In the genomic region with DNA sequence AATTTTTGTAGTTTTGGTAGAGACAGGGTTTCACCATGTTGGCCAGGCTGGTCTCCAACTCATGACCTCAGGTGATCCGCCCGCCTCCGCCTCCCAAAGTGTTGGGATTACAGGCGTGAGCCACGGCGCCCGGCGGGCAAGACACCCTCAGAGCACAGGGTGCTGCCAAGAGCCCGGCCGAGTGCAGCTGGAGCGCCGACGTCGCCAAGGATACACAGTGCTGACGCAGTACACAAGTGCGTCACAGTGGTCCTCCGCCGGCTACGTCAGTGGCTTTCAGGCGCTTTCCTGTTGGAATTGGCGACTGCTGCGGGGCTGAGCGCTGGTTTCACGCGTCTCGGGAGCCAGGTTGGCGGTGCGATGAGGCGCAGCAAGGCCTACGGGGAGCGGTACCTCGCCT, we compare ENCODE assay signal across 14 cellular contexts. TPM values are rescaled to one million over a fixed set of nuclear protein-coding genes. Genes with fewer than 3 reads are reported as not detected.
A peak's percentile ranks its signal among the peaks of the same experiment; 100 is the strongest.
DNase-seq lines count a peak whose midpoint lies in the region; ATAC-seq and TF ChIP-seq lines count a peak whose summit lies in the region.
"Not testable (repeated sequence)": the region's sequence is repeated elsewhere in the genome, so short reads cannot be mapped to it uniquely, and the experiment has no call there.
"Had no signal": no experiment of that assay in that cellular context is flagged by ENCODE, and none has a peak within 500 bp of the region (broad histone marks: within the 10 kb centered on the region; RNA-seq: fewer than 3 reads in every experiment).

No MANE protein-coding gene starts in this region.

- not testable (repeated sequence) for H3K9me3 ChIP-seq in NT2/D1 (ENCODE audit: insufficient read depth, low read length); ectodermal cell (ENCODE audit: control insufficient read depth, low read length); right cardiac atrium (ENCODE audit: control insufficient read depth, low read length); mesodermal cell (ENCODE audit: control insufficient read depth, low read length)

- WGBS in ectodermal cell, 2 experiments, result 11 to 19% methylated on average over 26 to 28 of the region's 32 CpGs
- 97% methylated on average over 28 of the region's 32 CpGs for WGBS in right cardiac atrium
- WGBS in mesodermal cell (ENCODE audit: insufficient coverage in 2 of 2), 2 experiments, result 4 to 5% methylated on average over 8 of the region's 32 CpGs

- ATAC-seq in right cardiac atrium, result not testable (repeated sequence)

- intact Hi-C loops in right cardiac atrium (cut with DNase I), result not testable (repeated sequence)

- not testable (repeated sequence) for H3K27ac ChIP-seq in ectodermal cell (ENCODE audit: insufficient read depth, low read depth, low read length, poor library complexity, severe bottlenecking); right cardiac atrium (ENCODE audit: low read length)
- H3K27ac ChIP-seq in mesodermal cell (ENCODE audit: low read depth, low read length, severe bottlenecking), result peak overlapping the region; percentile 64

- not testable (repeated sequence) for TF ChIP-seq CTCF in fibroblast of villous mesenchyme (IDR thresholded peaks at IDR 0.05; ENCODE audit: insufficient read depth, low read depth, low read length)

- not testable (repeated sequence) for H3K4me1 ChIP-seq in NT2/D1 (ENCODE audit: insufficient read depth, insufficient read length); ectodermal cell (ENCODE audit: control insufficient read depth, insufficient read depth, low read length); right cardiac atrium (ENCODE audit: control insufficient read depth, insufficient read depth, low read length); mesodermal cell (ENCODE audit: control insufficient read depth, insufficient read depth, low read length, poor library complexity, severe bottlenecking)

- peak overlapping the region; percentile 15 for H3K4me3 ChIP-seq in NT2/D1 (ENCODE audit: insufficient read length, low read depth)
- H3K4me3 ChIP-seq in ectodermal cell (ENCODE audit: insufficient read depth, low read depth, low read length), result peak overlapping the region; percentile 29
- H3K4me3 ChIP-seq in fibroblast of villous mesenchyme (ENCODE audit: low read depth, low read length), result peak overlapping the region; percentile 52
- not testable (repeated sequence) for H3K4me3 ChIP-seq in right cardiac atrium (ENCODE audit: low read length)
- H3K4me3 ChIP-seq in mesodermal cell (ENCODE audit: extremely low read depth, insufficient read depth, low read length, poor library complexity, severe bottlenecking), result peak overlapping the region; percentile 31

- not testable (repeated sequence) for H3K27me3 ChIP-seq in NT2/D1 (ENCODE audit: insufficient read depth, insufficient read length); ectodermal cell (ENCODE audit: control insufficient read depth, insufficient read depth, low read length, poor library complexity, severe bottlenecking); right cardiac atrium (ENCODE audit: control insufficient read depth, insufficient read depth)

- not testable (repeated sequence) for H3K9ac ChIP-seq in NT2/D1 (ENCODE audit: insufficient read length, low read depth)

- not testable (repeated sequence) for DNase-seq in NT2/D1 (ENCODE audit: low read depth, low spot score); fibroblast of villous mesenchyme (ENCODE audit: low read depth)
- DNase-seq in right cardiac atrium, result peak in 2 of 3 donors; percentile 32 to 40

- not testable (repeated sequence) for H3K36me3 ChIP-seq in NT2/D1 (ENCODE audit: insufficient read depth, insufficient read length, low read length); ectodermal cell (ENCODE audit: control insufficient read depth, insufficient read depth, low read length); mesodermal cell (ENCODE audit: control insufficient read depth, insufficient read depth, low read length)

RNA-seq across cellular contexts. Expression of gene RGPD1, which starts 28.4 kb away (rescaled TPM):
- 11.9 TPM for polyA plus RNA-seq in ectodermal cell (2013, experiment 1 of 4)
- polyA plus RNA-seq in ectodermal cell (2013, experiment 2 of 4), result 8.8 TPM
- 7.4 TPM for polyA plus RNA-seq in ectodermal cell (2013, experiment 3 of 4)
- 10.2 TPM for polyA plus RNA-seq in ectodermal cell (2013, experiment 4 of 4)
- total RNA-seq in fibroblast of villous mesenchyme (4.7 and 6.1 TPM in 2 replicates), right cardiac atrium (1 to 10 TPM in 3 of 4 donors, under 1 TPM in 1; 0.06 to 2.7 (median 1.4) TPM)
- 0.27 TPM for polyA plus RNA-seq in right cardiac atrium
- polyA plus RNA-seq in mesodermal cell (2013, experiment 1 of 2), result 17.0 TPM
- 19.0 TPM for polyA plus RNA-seq in mesodermal cell (2013, experiment 2 of 2)
- total RNA-seq: Calu3, Daoy, G401, GM23338 had no signal
- polyA plus RNA-seq: BJ had no signal

RNA-seq across cellular contexts. Expression of gene CD8B, which starts 51.8 kb away (rescaled TPM):
- not detected for polyA plus RNA-seq in ectodermal cell (2013, experiment 1 of 4)
- polyA plus RNA-seq in ectodermal cell (2013, experiment 2 of 4), result 0.14 TPM
- not detected for polyA plus RNA-seq in ectodermal cell (2013, experiment 3 of 4)
- polyA plus RNA-seq in ectodermal cell (2013, experiment 4 of 4), result not detected
- total RNA-seq in fibroblast of villous mesenchyme, result not detected in 2 replicates
- under 1 TPM in 3 of 4 donors, not detected in 1; 0.45 to 0.80 (median 0.68) TPM for total RNA-seq in right cardiac atrium
- 0.20 TPM for polyA plus RNA-seq in right cardiac atrium
- polyA plus RNA-seq in mesodermal cell (2013, experiment 1 of 2), result not detected
- not detected for polyA plus RNA-seq in mesodermal cell (2013, experiment 2 of 2)
- total RNA-seq: A172, A673, Calu3, Daoy, G401, H4, HFFc6 had no signal
- polyA plus RNA-seq: BJ had no signal
